8 cellular contexts compared by ENCODE assay signal in genomic region chr4:183840311-183840710, GRCh38.
DNase-seq lines count a peak whose midpoint lies in the region; ATAC-seq and TF ChIP-seq lines count a peak whose summit lies in the region.

No MANE protein-coding gene starts in this region.

- H3K36me3 ChIP-seq in cardiac muscle cell (no peaks in the 10 kb centered on the region), psoas muscle (ENCODE audit: insufficient read depth in 1 of 2, low read depth in 1 of 2) (no peaks in the 10 kb centered on the region)

- peaks cover 13% of the 10 kb centered on the region for H3K4me1 ChIP-seq in cardiac muscle cell (ENCODE audit: low read depth)
- no peaks in the 10 kb centered on the region for H3K4me1 ChIP-seq in psoas muscle

- no peaks in the 10 kb centered on the region for H3K36me3 Mint-ChIP-seq in CD4-positive, alpha-beta T cell (ENCODE audit: low read depth)
- H3K36me3 Mint-ChIP-seq in activated naive CD4-positive, alpha-beta T cell treated with anti-CD3 and anti-CD28 coated beads, Interleukin-2, amount 50 U/mL, for 72 hours, result no peaks in the 10 kb centered on the region

- peak; percentile 82 for TF ChIP-seq CTCF in CD4-positive, alpha-beta T cell (IDR thresholded peaks at IDR 0.05)
- TF ChIP-seq CTCF in LNCAP (IDR thresholded peaks at IDR 0.05), result peak; percentile 73
- TF ChIP-seq CTCF in cardiac muscle cell (IDR thresholded peaks at IDR 0.05; ENCODE audit: low read depth, low read length), result peak; percentile 82
- TF ChIP-seq CTCF in psoas muscle (IDR thresholded peaks at IDR 0.05), result peak; percentile 92

- peaks cover 9% of the 10 kb centered on the region for H3K27me3 ChIP-seq in CD4-positive, alpha-beta T cell (ENCODE audit: control insufficient read depth, insufficient read depth, low read length)
- H3K27me3 ChIP-seq in cardiac muscle cell (no peaks in the 10 kb centered on the region), psoas muscle (ENCODE audit: insufficient read depth in 3 of 3, low read length in 2 of 3) (no peaks in the 10 kb centered on the region)

- H3K4me3 ChIP-seq in cardiac muscle cell (no peak overlapping the region), psoas muscle (no peak overlapping the region)

- no peak overlapping the region for H3K27ac ChIP-seq in CD4-positive, alpha-beta T cell (ENCODE audit: low read depth, low read length)
- H3K27ac ChIP-seq in cardiac muscle cell, result no peak overlapping the region
- H3K27ac ChIP-seq in psoas muscle, result no peak overlapping the region

- 4 to 10% (median 5%) methylated on average over 5 of the region's 5 CpGs for WGBS in psoas muscle, 3 donors

- intact Hi-C loops in CD4-positive, alpha-beta T cell (cut with DNase I, micrococcal nuclease), result loop anchor here (2.0 to 10.0 kb wide), 5 partner anchors 260 to 1257 kb away; no protein-coding TSS in a partner anchor
- intact Hi-C loops in psoas muscle (cut with DNase I), result loop anchor here (1.0 to 2.0 kb wide), 4 partner anchors 260 to 328 kb away; no protein-coding TSS in a partner anchor

- H3K4me1 Mint-ChIP-seq in CD4-positive, alpha-beta T cell (ENCODE audit: low read depth), result no peaks in the 10 kb centered on the region

- peak; percentile 37 to 62 (median 49) for DNase-seq in CD4-positive, alpha-beta T cell
- peak in 1 of 2 donors; percentile 69 for DNase-seq in activated naive CD4-positive, alpha-beta T cell treated with anti-CD3 and anti-CD28 coated beads, Interleukin-2, amount 50 U/mL, for 72 hours (ENCODE audit: low spot score in 2 of 2)
- DNase-seq in cardiac muscle cell (ENCODE audit: low read depth in 1 of 2, low spot score in 1 of 2), result peak; percentile 87 to 93
- peak; percentile 73 to 80 for DNase-seq in psoas muscle

- H3K4me3 Mint-ChIP-seq in CD4-positive, alpha-beta T cell, result no peak overlapping the region

- H3K27me3 Mint-ChIP-seq in CD4-positive, alpha-beta T cell, result peaks cover 38% of the 10 kb centered on the region

- no peak overlapping the region for H3K27ac Mint-ChIP-seq in CD4-positive, alpha-beta T cell
- no peak overlapping the region for H3K27ac Mint-ChIP-seq in activated naive CD4-positive, alpha-beta T cell treated with anti-CD3 and anti-CD28 coated beads, Interleukin-2, amount 50 U/mL, for 72 hours

- no peaks in the 10 kb centered on the region for H3K9me3 Mint-ChIP-seq in CD4-positive, alpha-beta T cell
- no peaks in the 10 kb centered on the region for H3K9me3 Mint-ChIP-seq in activated naive CD4-positive, alpha-beta T cell treated with anti-CD3 and anti-CD28 coated beads, Interleukin-2, amount 50 U/mL, for 72 hours

- no peaks in the 10 kb centered on the region for H3K9me3 ChIP-seq in CD4-positive, alpha-beta T cell (ENCODE audit: control insufficient read depth, low read length)
- no peaks in the 10 kb centered on the region for H3K9me3 ChIP-seq in cardiac muscle cell (ENCODE audit: low read depth)
- no peaks in the 10 kb centered on the region for H3K9me3 ChIP-seq in psoas muscle

- POLR2A ChIA-PET in CD4-positive, alpha-beta T cell (lab: Charles Lee), result no interaction called here

- CTCF ChIA-PET in CD4-positive, alpha-beta T cell (lab: Charles Lee), result no interaction called here

- no peak for ATAC-seq in CD4-positive, alpha-beta T cell (ENCODE audit: poor library complexity)
- ATAC-seq in GM19351 (IDR thresholded peaks at IDR 0.05; ENCODE audit: unreplicated experiment) (peak; percentile 86), SK-N-SH treated with all-trans-retinoic acid at 6 μM for 48 hours (peak; percentile 96), psoas muscle (peak; percentile 73 to 91 (median 76)), GM18870 (IDR thresholded peaks at IDR 0.05; ENCODE audit: unreplicated experiment) (no peak)
- peak; percentile 53 to 68 for ATAC-seq in activated naive CD4-positive, alpha-beta T cell treated with anti-CD3 and anti-CD28 coated beads, Interleukin-2, amount 50 U/mL, for 72 hours

TF ChIP-seq in SK-N-SH treated with all-trans-retinoic acid at 6 μM for 48 hours, 23 proteins besides CTCF, POLR2A, EP300 and RAD21:
- TF ChIP-seq SNAI2 (CRISPR knock-in tag; IDR thresholded peaks at IDR 0.05), result 0 out of 2 replicates have a peak, but pooled peaks have one; percentile 57
- TF ChIP-seq TOX (CRISPR knock-in tag; IDR thresholded peaks at IDR 0.05; ENCODE audit: borderline replicate concordance), result no peak
- TF ChIP-seq ISL1 (CRISPR knock-in tag; IDR thresholded peaks at IDR 0.05), result no peak
- TF ChIP-seq ARNTL (CRISPR knock-in tag; IDR thresholded peaks at IDR 0.05; ENCODE audit: borderline replicate concordance, low read depth), result no peak
- no peak for TF ChIP-seq RARB (CRISPR knock-in tag; IDR thresholded peaks at IDR 0.05)

Comparison
In these comparisons a context has a peak if more than half of its experiments do, and no peak if none do; other contexts are left out.
1. ATAC-seq: peak in GM19351 (single experiment), SK-N-SH treated with all-trans-retinoic acid at 6 μM for 48 hours (single experiment), activated naive CD4-positive, alpha-beta T cell treated with anti-CD3 and anti-CD28 coated beads, Interleukin-2, amount 50 U/mL, for 72 hours (2 of 2) and psoas muscle (4 of 4); none in CD4-positive, alpha-beta T cell (single experiment) and GM18870 (single experiment).
2. Peak in every context shown above with its lines, with median percentiles within 50 percentile points of each other: CTCF ChIP-seq.